Comparison of ENCODE assay signal across 13 cellular contexts in genomic region chr4:110310795-110311194, GRCh38.
DNase-seq lines count a peak whose midpoint lies in the region; ATAC-seq, FAIRE-seq and TF ChIP-seq lines count a peak whose summit lies in the region.
"Had no signal": no experiment of that assay in that cellular context is flagged by ENCODE, and none has a peak within 500 bp of the region (broad histone marks: within the 10 kb centered on the region; RNA-seq: fewer than 3 reads in every experiment).

No MANE protein-coding gene starts in this region.

- no peak for TF ChIP-seq EP300 in H1 (IDR thresholded peaks at IDR 0.05; ENCODE audit: borderline replicate concordance in 1 of 2, low read depth in 2 of 2, low read length in 2 of 2)

- POLR2A ChIA-PET in H1 (lab: Charles Lee; ENCODE audit: partially characterized antibody) = no interaction called here

- 89% methylated on average over 1 of the region's 1 CpG; no CpG with 5 or more reads in 1 of the 2 experiments for WGBS in H1 (ENCODE audit: extremely low coverage in 1 of 2, insufficient coverage in 1 of 2, insufficient read length in 1 of 2, insufficient replicate concordance in 2 of 2, low coverage in 1 of 2, low lambda C conversion rate in 2 of 2, missing lambda C conversion rate in 1 of 2), 2 experiments

- H3K27me3 ChIP-seq in H1 (replicated peaks in 1 of 4; ENCODE audit: control insufficient read depth in 3 of 4, extremely low read depth in 1 of 4, insufficient read depth in 3 of 4, low read length in 3 of 4) = no peaks in the 10 kb centered on the region

- TF ChIP-seq RAD21 in H1 (IDR thresholded peaks at IDR 0.05 in 1 of 2, conservative IDR thresholded peaks at IDR 0.05 in 1 of 2; ENCODE audit: low read depth in 2 of 2, low read length in 2 of 2) = no peak

- H3K14ac ChIP-seq in H1 (ENCODE audit: insufficient read length) = no peak overlapping the region

- peak; percentile 21 for DNase-seq in LHCN-M2 (ENCODE audit: low read depth)
- DNase-seq in H1 (ENCODE audit: low read depth in 1 of 2, low spot score in 2 of 2) = no peak
- no peak for DNase-seq in iPS-NIHi11 (ENCODE audit: low spot score)
- DNase-seq in T1000 (lab: John Stamatoyannopoulos, UW) = no peak
- DNase-seq in cerebellar cortex (ENCODE audit: low spot score) = no peak
- DNase-seq: activated CD4-positive, alpha-beta T cell treated with anti-CD3 and anti-CD28 coated beads for 4 hours; activated naive CD4-positive, alpha-beta T cell treated with anti-CD3 and anti-CD28 coated beads, Interleukin-2, amount 50 U/mL, for 16 hours; NCI-H1694 had no signal

- H3K4me1 ChIP-seq in H1 (replicated peaks in 1 of 4; ENCODE audit: control insufficient read depth in 3 of 4, insufficient read depth in 4 of 4, low read length in 3 of 4) = no peaks in the 10 kb centered on the region

- no peak overlapping the region for H3K4me2 ChIP-seq in H1 (ENCODE audit: insufficient read depth in 1 of 2, low read depth in 2 of 2, low read length in 2 of 2)

- peak overlapping the region; percentile 68; the same call in 1 of the 2 replicates for H2AFZ ChIP-seq in H1 (ENCODE audit: low read length)

- no peaks in the 10 kb centered on the region for H3K79me2 ChIP-seq in H1 (ENCODE audit: control insufficient read depth in 1 of 2, insufficient read depth in 2 of 2, low read length in 2 of 2)

- no peak overlapping the region for H3K4me3 ChIP-seq in H1 (ENCODE audit: extremely low read depth in 1 of 4, insufficient read depth in 2 of 4, low read depth in 3 of 4, low read length in 4 of 4)

- H3K9ac ChIP-seq in H1 (replicated peaks in 1 of 4; ENCODE audit: extremely low read depth in 1 of 4, low read depth in 3 of 4, low read length in 3 of 4) = no peak overlapping the region

- no peak overlapping the region for H2BK20ac ChIP-seq in H1 (ENCODE audit: low read length)

- ATAC-seq in GM18520 (IDR thresholded peaks at IDR 0.05; ENCODE audit: unreplicated experiment) (peak; percentile 65), HG02610 (IDR thresholded peaks at IDR 0.05; ENCODE audit: unreplicated experiment) (peak; percentile 74), HG03095 (IDR thresholded peaks at IDR 0.05; ENCODE audit: unreplicated experiment) (no peak)

- H3K36me3 ChIP-seq in H1 (ENCODE audit: control insufficient read depth in 2 of 4, insufficient read depth in 4 of 4, low read length in 3 of 4) = no peaks in the 10 kb centered on the region

- no peak overlapping the region for H4K8ac ChIP-seq in H1 (ENCODE audit: extremely low read depth, insufficient read depth, low read length)

- H2BK15ac ChIP-seq in H1 (ENCODE audit: low read length) = no peak overlapping the region

- no peak overlapping the region for H3K4ac ChIP-seq in H1 (replicated peaks; ENCODE audit: insufficient read length, low read depth, low read length)

- H3K79me1 ChIP-seq in H1 (ENCODE audit: low read depth, low read length) = no peaks in the 10 kb centered on the region

- no peak overlapping the region for H3K18ac ChIP-seq in H1 (ENCODE audit: extremely low read depth, low read length)

- H3K56ac ChIP-seq in H1 (replicated peaks; ENCODE audit: insufficient read length, low read depth, low read length) = no peak overlapping the region

- no peak overlapping the region for H2BK120ac ChIP-seq in H1 (replicated peaks; ENCODE audit: low read depth, low read length)

- H3K23me2 ChIP-seq in H1 (ENCODE audit: low read depth, low read length) = no peaks in the 10 kb centered on the region

- H4K91ac ChIP-seq in H1 (replicated peaks; ENCODE audit: insufficient read length, low read length) = no peak overlapping the region

- H2BK5ac ChIP-seq in H1 (ENCODE audit: low read depth, low read length) = no peak overlapping the region

- no peak overlapping the region for H3K23ac ChIP-seq in H1 (ENCODE audit: insufficient read length)

- H4K5ac ChIP-seq in H1 (ENCODE audit: insufficient read length, low read depth, low read length) = no peak overlapping the region

- H4K20me1 ChIP-seq in H1 (replicated peaks in 1 of 2; ENCODE audit: control insufficient read depth in 1 of 2, insufficient read depth in 2 of 2, low read length in 2 of 2) = no peaks in the 10 kb centered on the region

- FAIRE-seq in H1 (lab: Jason Lieb, UNC) = no peak
- FAIRE-seq: G401.6 had no signal

- no peak for TF ChIP-seq CTCF in H1 (IDR thresholded peaks at IDR 0.05; ENCODE audit: control extremely low read depth in 1 of 3, insufficient read depth in 1 of 3, low read depth in 1 of 3, low read length in 3 of 3)

- H2BK12ac ChIP-seq in H1 (ENCODE audit: low read depth, low read length) = no peak overlapping the region

- CTCF ChIA-PET in H1 (lab: Charles Lee; ENCODE audit: partially characterized antibody) = interaction anchor here (0.7 to 2.8 kb wide), 8 partner anchors 11 to 312 kb away, joined by 3 to 9 read pairs (median 4); no protein-coding TSS in a partner anchor

- no peaks in the 10 kb centered on the region for H3K9me3 ChIP-seq in H1 (ENCODE audit: insufficient read depth in 2 of 2, low read depth in 1 of 2, low read length in 1 of 2)

- no peak overlapping the region for H2AK5ac ChIP-seq in H1 (ENCODE audit: low read depth, low read length)

- no peak overlapping the region for H3K27ac ChIP-seq in H1 (ENCODE audit: low read depth, low read length)
- H3K27ac ChIP-seq: HL-60 had no signal

- TF ChIP-seq POLR2A in H1 (IDR thresholded peaks at IDR 0.05; ENCODE audit: control extremely low read depth in 1 of 2, low read depth in 2 of 2, low read length in 2 of 2) = no peak

TF ChIP-seq in H1, 55 proteins besides CTCF, POLR2A, EP300 and RAD21:
- TF ChIP-seq EZH2 (IDR thresholded peaks at IDR 0.05; ENCODE audit: low read depth, low read length, severe bottlenecking) = no peak
- no peak for TF ChIP-seq HDAC6 (IDR thresholded peaks at IDR 0.05; ENCODE audit: low read depth, low read length)
- no peak for TF ChIP-seq EGR1 (IDR thresholded peaks at IDR 0.05; ENCODE audit: borderline replicate concordance, low read depth, low read length)
- no peak for TF ChIP-seq SIN3A (conservative IDR thresholded peaks at IDR 0.05 in 1 of 2, IDR thresholded peaks at IDR 0.05 in 1 of 2; ENCODE audit: low read depth in 1 of 2, low read length in 2 of 2)
- no peak for TF ChIP-seq SRF (IDR thresholded peaks at IDR 0.05; ENCODE audit: low read depth, low read length)
- TF ChIP-seq CEBPB (IDR thresholded peaks at IDR 0.05; ENCODE audit: low read depth, low read length) = no peak
- TF ChIP-seq CHD1 (IDR thresholded peaks at IDR 0.05; ENCODE audit: low read depth, low read length) = no peak
- no peak for TF ChIP-seq MAFK (IDR thresholded peaks at IDR 0.05; ENCODE audit: low read depth, low read length)
- no peak for TF ChIP-seq PHF8 (conservative IDR thresholded peaks at IDR 0.05; ENCODE audit: low read depth, low read length)
- no peak for TF ChIP-seq RFX5 (IDR thresholded peaks at IDR 0.05; ENCODE audit: borderline replicate concordance, low read depth, low read length)
- TF ChIP-seq POLR2AphosphoS5 (IDR thresholded peaks at IDR 0.05; ENCODE audit: low read depth, low read length) = no peak
- TF ChIP-seq MAX (IDR thresholded peaks at IDR 0.05) = no peak
- TF ChIP-seq RXRA (IDR thresholded peaks at IDR 0.05; ENCODE audit: insufficient read depth, low read depth, low read length) = no peak
- no peak for TF ChIP-seq ATF2 (IDR thresholded peaks at IDR 0.05; ENCODE audit: low read length)
- TF ChIP-seq KDM5A (IDR thresholded peaks at IDR 0.05; ENCODE audit: low read length) = no peak
- TF ChIP-seq GTF2F1 (IDR thresholded peaks at IDR 0.05; ENCODE audit: borderline replicate concordance, low read depth, low read length) = no peak
